21 cellular contexts compared by ENCODE assay signal in the genomic region with DNA sequence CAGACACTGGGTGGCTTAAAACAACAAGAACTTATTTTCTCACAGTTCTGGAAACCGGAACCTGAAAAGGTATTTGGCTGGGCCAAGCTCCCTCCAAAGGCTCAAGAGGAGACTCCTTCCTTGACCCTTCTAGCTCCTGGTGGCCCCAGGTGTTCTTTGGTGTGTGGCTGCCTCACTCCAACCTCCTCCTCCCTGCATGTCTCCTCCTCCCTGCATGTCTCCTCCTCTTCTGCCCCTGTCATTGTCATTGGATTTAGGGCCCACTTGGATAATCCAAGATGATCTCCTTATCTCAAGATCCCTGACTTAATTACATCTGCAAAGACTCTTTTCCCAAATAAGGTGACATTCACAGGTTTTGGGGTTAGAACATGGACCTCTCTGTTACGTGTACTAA.
DNase-seq lines count a peak whose midpoint lies in the region; ATAC-seq, FAIRE-seq and TF ChIP-seq lines count a peak whose summit lies in the region.
"Had no signal": no experiment of that assay in that cellular context is flagged by ENCODE, and none has a peak within 500 bp of the region (broad histone marks: within the 10 kb centered on the region; RNA-seq: fewer than 3 reads in every experiment).

No MANE protein-coding gene starts in this region.

- intact Hi-C loops in PC-9 (cut with micrococcal nuclease; ENCODE audit: unreplicated experiment) (no loop called here), ovary (cut with DNase I) (no loop called here)

- H3K36me3 ChIP-seq in PC-9 (ENCODE audit: low read depth) (no peaks in the 10 kb centered on the region), mesenchymal stem cell (ENCODE audit: control insufficient read depth in 1 of 2, insufficient read depth in 2 of 2, low read depth in 1 of 2, low read length in 2 of 2) (no peaks in the 10 kb centered on the region), ovary (no peaks in the 10 kb centered on the region)
- H3K36me3 ChIP-seq: pancreas, sigmoid colon had no signal

- H3K27ac ChIP-seq in A549 (peak overlapping the region; percentile 87 to 89), PC-9 (peak overlapping the region; percentile 64; the same call in 1 of the 2 replicates), mesenchymal stem cell (ENCODE audit: low read length, poor library complexity, severe bottlenecking) (peak overlapping the region; percentile 39), ovary (no peak overlapping the region)
- H3K27ac ChIP-seq: HL-60, pancreas had no signal

- H2AFZ ChIP-seq in PC-9 (no peak overlapping the region), mesenchymal stem cell (ENCODE audit: low read depth, low read length) (no peak overlapping the region)

- H3K36me3 Mint-ChIP-seq in HFFc6 (ENCODE audit: low read depth) = 0 out of 2 replicates have a peak, but pooled peaks cover 4% of the 10 kb centered on the region
- H3K36me3 Mint-ChIP-seq: mesothelial cell of epicardium; naive thymus-derived CD8-positive, alpha-beta T cell had no signal

- DNase-seq in A549 (ENCODE audit: low read depth in 1 of 2, low spot score in 1 of 2) (no peak), HFFc6 (no peak), PC-9 (no peak), mesenchymal stem cell (no peak), ovary (no peak), HT-29 (ENCODE audit: low spot score) (no peak), SIG-M5 treated with dmso at 0.1 percent for 504 hours (lab: John Stamatoyannopoulos, UW; ENCODE audit: unreplicated experiment) (no peak)
- DNase-seq: activated CD8-positive, alpha-beta memory T cell treated with anti-CD3 and anti-CD28 coated beads, Interleukin-2, amount 50 U/mL, for 4 hours; activated gamma-delta T cell treated with Interleukin-2 at 50 U/mL for 16 hours; cortex of kidney; naive thymus-derived CD8-positive, alpha-beta T cell; NCI-H1417; NCI-H510A; stimulated activated CD4-positive, alpha-beta T cell treated with anti-CD3 and anti-CD28 coated beads, Interleukin-15, amount 100 ng/mL, for 24 hours; stimulated activated CD8-positive, alpha-beta memory T cell treated with anti-CD3 and anti-CD28 coated beads, Interleukin-4, amount 100 ng/mL, for 48 hours had no signal

- H3K9me3 Mint-ChIP-seq in HFFc6 = no peaks in the 10 kb centered on the region
- H3K9me3 Mint-ChIP-seq: mesothelial cell of epicardium; naive thymus-derived CD8-positive, alpha-beta T cell had no signal

- no peak overlapping the region for H3K14ac ChIP-seq in mesenchymal stem cell (ENCODE audit: low read length in 2 of 2)

- H2AK5ac ChIP-seq in mesenchymal stem cell (ENCODE audit: low read length, severe bottlenecking) = peak overlapping the region; percentile 81

- H3K4me2 ChIP-seq in A549 = peak overlapping the region; percentile 72
- H3K4me2 ChIP-seq in PC-9 = no peak overlapping the region; the same call in 1 of the 2 replicates
- H3K4me2 ChIP-seq in mesenchymal stem cell (ENCODE audit: low read length, poor library complexity, severe bottlenecking) = no peak overlapping the region

- no peak for TF ChIP-seq RAD21 in A549 (conservative IDR thresholded peaks at IDR 0.05 in 1 of 2, IDR thresholded peaks at IDR 0.05 in 1 of 2)

- H4K91ac ChIP-seq in mesenchymal stem cell (ENCODE audit: low read length) = no peak overlapping the region

- H3K4me3 Mint-ChIP-seq in HFFc6 = no peak overlapping the region
- H3K4me3 Mint-ChIP-seq: mesothelial cell of epicardium; naive thymus-derived CD8-positive, alpha-beta T cell had no signal

- H3K23ac ChIP-seq in mesenchymal stem cell (ENCODE audit: low read length in 2 of 2) = no peak overlapping the region

- no peak overlapping the region for H2BK15ac ChIP-seq in mesenchymal stem cell (ENCODE audit: low read depth, poor library complexity, severe bottlenecking)

- no peaks in the 10 kb centered on the region for H3K79me2 ChIP-seq in PC-9 (ENCODE audit: low read depth)

- H3F3A ChIP-seq in PC-9 (ENCODE audit: insufficient read depth, low read depth) = no peaks in the 10 kb centered on the region; the same call in 1 of the 2 replicates

- H2BK12ac ChIP-seq in mesenchymal stem cell (ENCODE audit: low read length in 2 of 2) = no peak overlapping the region

- WGBS in A549 (ENCODE audit: missing lambda C conversion rate) = 79% methylated on average over 2 of the region's 2 CpGs
- 74% methylated on average over 1 of the region's 2 CpGs for WGBS in mesenchymal stem cell
- 82 to 86% (median 86%) methylated on average over 2 of the region's 2 CpGs for WGBS in ovary, 3 donors

- no peak for TF ChIP-seq POLR2A in A549 (IDR thresholded peaks at IDR 0.05; ENCODE audit: low read length)
- TF ChIP-seq POLR2A in ovary (IDR thresholded peaks at IDR 0.05) = no peak

- no peak overlapping the region for H3K4me3 ChIP-seq in A549
- H3K4me3 ChIP-seq in PC-9 = no peak overlapping the region
- H3K4me3 ChIP-seq in mesenchymal stem cell (ENCODE audit: insufficient read depth in 1 of 2, low read depth in 1 of 2, low read length in 2 of 2) = no peak overlapping the region
- H3K4me3 ChIP-seq in ovary = no peak overlapping the region
- H3K4me3 ChIP-seq: pancreas, sigmoid colon had no signal

- no peak overlapping the region for H2BK120ac ChIP-seq in mesenchymal stem cell (ENCODE audit: low read depth, low read length)

- CTCF ChIA-PET in A549 (lab: Yijun Ruan, JAX) (interaction anchor here (0.7 to 2.5 kb wide), 8 partner anchors 10 to 88 kb away, joined by 3 to 28 read pairs (median 12); a partner anchor contains a TSS), PC-9 (lab: Charles Lee) (no interaction called here)

- H3K9ac ChIP-seq in mesenchymal stem cell (ENCODE audit: low read length) = no peak overlapping the region

- no peaks in the 10 kb centered on the region for H3K79me1 ChIP-seq in mesenchymal stem cell (replicated peaks; ENCODE audit: low read length, poor library complexity, severe bottlenecking)

- peak; percentile 4 to 16; a peak in 5 of 6 replicates for ATAC-seq in A549
- no peak for ATAC-seq in GM21367 (IDR thresholded peaks at IDR 0.05; ENCODE audit: unreplicated experiment)
- ATAC-seq: HCT116; naive thymus-derived CD8-positive, alpha-beta T cell had no signal

- H3K9me3 ChIP-seq in A549 (no peaks in the 10 kb centered on the region), PC-9 (ENCODE audit: insufficient read depth, low read depth) (no peaks in the 10 kb centered on the region), mesenchymal stem cell (ENCODE audit: control insufficient read depth, low read length) (no peaks in the 10 kb centered on the region), ovary (no peaks in the 10 kb centered on the region)
- H3K9me3 ChIP-seq: pancreas, sigmoid colon had no signal

- H3K4ac ChIP-seq in mesenchymal stem cell (ENCODE audit: low read depth in 1 of 2, low read length in 2 of 2) = no peak overlapping the region

- BruUV-seq in PC-9 (replicated peaks; lab: Mats Ljungman, UMichigan) = no TSS peak

- H4K8ac ChIP-seq in mesenchymal stem cell (ENCODE audit: low read length) = no peak overlapping the region

- no peak overlapping the region for H3K18ac ChIP-seq in mesenchymal stem cell (ENCODE audit: low read depth in 1 of 2, low read length in 2 of 2)

- POLR2A ChIA-PET in A549 (lab: Yijun Ruan, JAX) (interaction anchor here (0.6 to 2.5 kb wide), 8 partner anchors 9 to 105 kb away, joined by 3 to 40 read pairs (median 13); a partner anchor contains a TSS), PC-9 (lab: Charles Lee; ENCODE audit: unreplicated experiment) (no interaction called here)

- no peaks in the 10 kb centered on the region for H3K27me3 ChIP-seq in PC-9 (ENCODE audit: insufficient read depth, low read depth)
- no peaks in the 10 kb centered on the region for H3K27me3 ChIP-seq in mesenchymal stem cell (ENCODE audit: control insufficient read depth in 1 of 2, insufficient read depth in 1 of 2, low read length in 2 of 2)
- no peaks in the 10 kb centered on the region for H3K27me3 ChIP-seq in ovary
- H3K27me3 ChIP-seq: pancreas, sigmoid colon had no signal

- no peak overlapping the region for H2BK5ac ChIP-seq in mesenchymal stem cell (ENCODE audit: low read depth, low read length, poor library complexity, severe bottlenecking)

- H4K20me1 ChIP-seq in PC-9 (ENCODE audit: insufficient read depth) = no peaks in the 10 kb centered on the region

- no peak for FAIRE-seq in A549 (lab: Jason Lieb, UNC)
- FAIRE-seq: pancreas had no signal

- peaks cover 2% of the 10 kb centered on the region; the same call in 1 of the 2 replicates for H3K27me3 Mint-ChIP-seq in HFFc6 (ENCODE audit: insufficient read depth)

- no peaks in the 10 kb centered on the region for H3K9me2 ChIP-seq in PC-9 (ENCODE audit: insufficient read depth)

- H3K4me1 Mint-ChIP-seq in HFFc6 (ENCODE audit: low read depth) = peaks cover 46% of the 10 kb centered on the region

- H3K4me1 ChIP-seq in A549 (peaks cover 62% of the 10 kb centered on the region), PC-9 (replicated peaks; ENCODE audit: insufficient read depth) (0 out of 2 replicates have a peak, but pooled peaks cover 6% of the 10 kb centered on the region), mesenchymal stem cell (ENCODE audit: control insufficient read depth, insufficient read depth, low read depth, low read length) (peaks cover 20% of the 10 kb centered on the region), ovary (ENCODE audit: insufficient read depth) (no peaks in the 10 kb centered on the region)
- H3K4me1 ChIP-seq: pancreas, sigmoid colon had no signal

- H3K27ac Mint-ChIP-seq in HFFc6 = peak overlapping the region; percentile 34; the same call in 1 of the 2 replicates
- H3K27ac Mint-ChIP-seq: mesothelial cell of epicardium; naive thymus-derived CD8-positive, alpha-beta T cell had no signal

- TF ChIP-seq CTCF in A549 (IDR thresholded peaks at IDR 0.05) = no peak
- TF ChIP-seq CTCF in HFFc6 (IDR thresholded peaks at IDR 0.05) = no peak
- no peak for TF ChIP-seq CTCF in PC-9 (conservative IDR thresholded peaks at IDR 0.05)
- TF ChIP-seq CTCF in ovary (IDR thresholded peaks at IDR 0.05) = no peak

- TF ChIP-seq EP300 in A549 (IDR thresholded peaks at IDR 0.05) (no peak), ovary (IDR thresholded peaks at IDR 0.05) (no peak)

TF ChIP-seq in A549, 52 proteins besides CTCF, POLR2A, EP300 and RAD21 (continues in another document):
- TF ChIP-seq NPAS2 (CRISPR knock-in tag; IDR thresholded peaks at IDR 0.05; ENCODE audit: borderline replicate concordance) (no peak), RCOR1 (IDR thresholded peaks at IDR 0.05; ENCODE audit: low read depth, low read length) (no peak)

Comparison
In these comparisons a context has a peak if more than half of its experiments do, and no peak if none do; other contexts are left out.
1. H3K27ac ChIP-seq: peak in A549 (2 of 2), PC-9 (single experiment) and mesenchymal stem cell (single experiment); none in ovary (0 of 2).